19 cellular contexts compared by ENCODE assay signal in genomic region chr3:69568458-69568857, GRCh38.
DNase-seq lines count a peak whose midpoint lies in the region; ATAC-seq, FAIRE-seq and TF ChIP-seq lines count a peak whose summit lies in the region.
"Had no signal": no experiment of that assay in that cellular context is flagged by ENCODE, and none has a peak within 500 bp of the region (broad histone marks: within the 10 kb centered on the region; RNA-seq: fewer than 3 reads in every experiment).

No MANE protein-coding gene starts in this region.

- H3K4me1 Mint-ChIP-seq in astrocyte (ENCODE audit: low read depth, unreplicated experiment): no peaks in the 10 kb centered on the region
- H3K4me1 Mint-ChIP-seq: B cell; CD4-positive, alpha-beta memory T cell had no signal

- no peak overlapping the region for H3K9ac ChIP-seq in astrocyte (ENCODE audit: low read length)

- H3K36me3 ChIP-seq in astrocyte (ENCODE audit: insufficient read depth, low read length): no peaks in the 10 kb centered on the region

- H3K4me3 Mint-ChIP-seq in astrocyte (ENCODE audit: unreplicated experiment): no peak overlapping the region
- H3K4me3 Mint-ChIP-seq: B cell; CD4-positive, alpha-beta memory T cell had no signal

- H3K79me2 ChIP-seq in astrocyte (ENCODE audit: insufficient read depth, low read length): no peaks in the 10 kb centered on the region

- no peak for TF ChIP-seq CTCF in astrocyte (IDR thresholded peaks at IDR 0.05; ENCODE audit: insufficient read depth, low read depth, low read length)
- no peak for TF ChIP-seq CTCF in fibroblast of villous mesenchyme (IDR thresholded peaks at IDR 0.05; ENCODE audit: insufficient read depth, low read depth, low read length)

- H3K9me3 Mint-ChIP-seq in astrocyte (ENCODE audit: unreplicated experiment): peaks cover 4% of the 10 kb centered on the region

- no peaks in the 10 kb centered on the region for H3K4me1 ChIP-seq in astrocyte (ENCODE audit: insufficient read depth, low read length)

- peaks cover 7% of the 10 kb centered on the region for H3K27me3 Mint-ChIP-seq in astrocyte (ENCODE audit: low read depth, unreplicated experiment)

- ATAC-seq in HG02571 (IDR thresholded peaks at IDR 0.05; ENCODE audit: unreplicated experiment): no peak

- no peaks in the 10 kb centered on the region for H3K9me3 ChIP-seq in astrocyte (ENCODE audit: insufficient read depth, low read depth, low read length)

- H3K4me2 ChIP-seq in astrocyte (ENCODE audit: low read length): no peak overlapping the region

- H3K4me3 ChIP-seq in astrocyte (ENCODE audit: insufficient read depth, low read depth, low read length) (no peak overlapping the region), fibroblast of villous mesenchyme (ENCODE audit: low read depth, low read length) (no peak overlapping the region)

- no peaks in the 10 kb centered on the region for H3K36me3 Mint-ChIP-seq in astrocyte (ENCODE audit: low read depth, unreplicated experiment)
- H3K36me3 Mint-ChIP-seq: CD4-positive, alpha-beta memory T cell had no signal

- no peak for FAIRE-seq in astrocyte (lab: Jason Lieb, UNC)
- FAIRE-seq: A204.1, D721Med, H54, RCC 7860 had no signal

- DNase-seq in AG08396 (ENCODE audit: low spot score): peak; percentile 8
- DNase-seq in GM04503 (ENCODE audit: low read depth): peak; percentile 8
- peak; percentile 14 for DNase-seq in astrocyte (ENCODE audit: low read depth)
- DNase-seq in fibroblast of villous mesenchyme (ENCODE audit: low read depth): peak; percentile 2
- no peak for DNase-seq in DMS79 treated with DMSO at 0.1 percent for 48 hours (lab: John Stamatoyannopoulos, UW)
- DNase-seq in GF-D8 (lab: John Stamatoyannopoulos, UW): no peak
- no peak for DNase-seq in substantia nigra (lab: John Stamatoyannopoulos, UW)
- DNase-seq: CD4-positive, alpha-beta memory T cell; DND-41; MV-4-11; NCI-H1417 treated with DMSO at 0.1 percent for 48 hours; NCI-H2029; NCI-H510A had no signal

- H3K27ac ChIP-seq in astrocyte (ENCODE audit: low read depth, low read length): no peak overlapping the region
- no peak overlapping the region for H3K27ac ChIP-seq in substantia nigra (ENCODE audit: low read depth, low read length, poor library complexity, severe bottlenecking)

- no peaks in the 10 kb centered on the region for H4K20me1 ChIP-seq in astrocyte (ENCODE audit: insufficient read depth, low read length)

- H3K27me3 ChIP-seq in astrocyte (ENCODE audit: insufficient read depth, low read length): no peaks in the 10 kb centered on the region

- H2AFZ ChIP-seq in astrocyte (ENCODE audit: low read depth, low read length): no peak overlapping the region

- H3K27ac Mint-ChIP-seq in astrocyte (ENCODE audit: unreplicated experiment): no peak overlapping the region
- H3K27ac Mint-ChIP-seq: B cell; CD4-positive, alpha-beta memory T cell had no signal

Comparison
In these comparisons a context has a peak if more than half of its experiments do, and no peak if none do; other contexts are left out.
1. DNase-seq: peak in AG08396 (single experiment), GM04503 (single experiment), astrocyte (single experiment) and fibroblast of villous mesenchyme (single experiment); none in DMS79 treated with DMSO at 0.1 percent for 48 hours (single experiment), GF-D8 (single experiment) and substantia nigra (0 of 49).